ENCODE assay signal across 17 cellular contexts in the genomic region with DNA sequence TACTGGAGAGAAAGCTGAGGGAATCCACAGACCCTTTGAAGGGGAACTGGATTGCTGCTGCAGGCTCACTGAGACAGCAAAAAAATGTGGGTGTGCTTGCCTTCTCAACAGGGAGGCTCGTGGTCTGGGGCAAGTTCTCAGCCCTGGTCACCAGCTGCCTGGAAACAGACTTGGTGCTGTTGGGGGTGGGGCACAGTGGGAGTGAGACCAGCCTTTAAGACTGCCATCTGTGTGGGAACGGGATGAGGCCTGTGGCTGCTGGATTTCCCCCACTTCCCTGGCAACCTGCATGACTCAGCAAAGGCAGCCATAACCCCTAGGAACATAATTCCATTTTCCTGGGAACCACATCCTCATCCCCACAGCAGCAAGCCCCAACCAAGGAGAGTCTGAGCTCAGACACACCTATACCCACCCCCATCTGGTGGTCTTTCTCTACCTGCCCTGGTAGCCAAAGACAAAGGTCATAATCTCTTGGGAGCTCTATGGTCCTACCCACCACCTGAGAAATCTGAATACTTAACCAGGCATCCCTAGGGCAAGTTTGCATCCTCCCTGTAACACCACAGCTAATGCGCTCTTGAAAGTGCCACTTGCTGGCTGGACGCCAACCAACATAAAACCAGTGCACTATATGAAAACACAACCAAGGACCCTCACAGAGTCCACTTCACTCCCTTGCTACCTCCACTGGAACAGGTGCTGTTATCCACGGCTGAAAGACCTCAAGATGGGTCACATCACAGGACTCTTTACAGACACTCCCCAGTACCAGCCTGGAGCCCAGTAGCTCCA. TPM values are rescaled to one million over a fixed set of nuclear protein-coding genes. Genes with fewer than 3 reads are reported as not detected.
DNase-seq lines count a peak whose midpoint lies in the region; ATAC-seq and TF ChIP-seq lines count a peak whose summit lies in the region.
"Had no signal": no experiment of that assay in that cellular context is flagged by ENCODE, and none has a peak within 500 bp of the region (broad histone marks: within the 10 kb centered on the region; RNA-seq: fewer than 3 reads in every experiment).

No MANE protein-coding gene starts in this region.

- 77% methylated on average over 5 of the region's 5 CpGs for WGBS in mesenchymal stem cell
- WGBS in transverse colon (ENCODE audit: low coverage in 1 of 2), 2 donors, result 85% methylated on average over 5 of the region's 5 CpGs; no CpG with 5 or more reads in 1 of the 2 donors

- H3K9ac ChIP-seq in mesenchymal stem cell (ENCODE audit: low read length), result no peak overlapping the region
- H3K9ac ChIP-seq: BLaER1 had no signal

- no peak overlapping the region for H2AFZ ChIP-seq in mesenchymal stem cell (ENCODE audit: low read depth, low read length)

- no peak overlapping the region for H3K4me2 ChIP-seq in mesenchymal stem cell (ENCODE audit: low read length, poor library complexity, severe bottlenecking)
- H3K4me2 ChIP-seq: BLaER1 had no signal

- H2BK5ac ChIP-seq in mesenchymal stem cell (ENCODE audit: low read depth, low read length, poor library complexity, severe bottlenecking), result no peak overlapping the region

- H3K36me3 ChIP-seq in mesenchymal stem cell (ENCODE audit: control insufficient read depth in 1 of 2, insufficient read depth in 2 of 2, low read depth in 1 of 2, low read length in 2 of 2), result no peaks in the 10 kb centered on the region
- no peaks in the 10 kb centered on the region for H3K36me3 ChIP-seq in transverse colon
- H3K36me3 ChIP-seq: BLaER1, gastroesophageal sphincter, spleen, thyroid gland had no signal

- no peak overlapping the region for H2BK120ac ChIP-seq in mesenchymal stem cell (ENCODE audit: low read depth, low read length)

- H3K79me1 ChIP-seq in mesenchymal stem cell (replicated peaks; ENCODE audit: low read length, poor library complexity, severe bottlenecking), result no peaks in the 10 kb centered on the region

- H2AK5ac ChIP-seq in mesenchymal stem cell (ENCODE audit: low read length, severe bottlenecking), result no peak overlapping the region

- no peak overlapping the region for H4K8ac ChIP-seq in mesenchymal stem cell (ENCODE audit: low read length)

- no peak overlapping the region for H3K18ac ChIP-seq in mesenchymal stem cell (ENCODE audit: low read depth in 1 of 2, low read length in 2 of 2)

- TF ChIP-seq POLR2A in transverse colon (IDR thresholded peaks at IDR 0.05), result no peak

- DNase-seq in ELR (ENCODE audit: low read depth) (peak; percentile 29), M059J (ENCODE audit: low read depth) (peak; percentile 80), astrocyte of the spinal cord (ENCODE audit: low read depth, low spot score) (peak; percentile 45), mesenchymal stem cell (peak; percentile 1), hepatic stellate cell (ENCODE audit: low spot score) (no peak), transverse colon (no peak)
- DNase-seq: NCI-H526, spleen, SW 1271 had no signal

- H3K4me3 ChIP-seq in astrocyte of the spinal cord (ENCODE audit: low read depth, low read length) (no peak overlapping the region), mesenchymal stem cell (ENCODE audit: insufficient read depth in 1 of 2, low read depth in 1 of 2, low read length in 2 of 2) (no peak overlapping the region), transverse colon (no peak overlapping the region)
- H3K4me3 ChIP-seq: BLaER1, gastroesophageal sphincter, lung, spleen, thyroid gland had no signal

- no peaks in the 10 kb centered on the region for H3K27me3 ChIP-seq in mesenchymal stem cell (ENCODE audit: control insufficient read depth in 1 of 2, insufficient read depth in 1 of 2, low read length in 2 of 2)
- H3K27me3 ChIP-seq in transverse colon, result no peaks in the 10 kb centered on the region
- H3K27me3 ChIP-seq: BLaER1, gastroesophageal sphincter, spleen, thyroid gland had no signal

- H3K9me3 ChIP-seq in mesenchymal stem cell (ENCODE audit: control insufficient read depth, low read length) (no peaks in the 10 kb centered on the region), transverse colon (no peaks in the 10 kb centered on the region)
- H3K9me3 ChIP-seq: BLaER1, thyroid gland had no signal

- ATAC-seq in HG02840 (IDR thresholded peaks at IDR 0.05; ENCODE audit: low FRiP score, unreplicated experiment), result no peak
- ATAC-seq: gastroesophageal sphincter; natural killer cell treated with Interleukin-12 subunit alpha and Interleukin-12 subunit beta and Interleukin-15 and Interleukin-18, amount 100 ng/mL, for 72 hours; stimulated activated effector memory CD8-positive, alpha-beta T cell treated with anti-CD3 and anti-CD28 coated beads, Interleukin-12 subunit alpha, Interleukin-12 subunit beta, amount 100 ng/mL, for 72 hours had no signal

- no peak overlapping the region for H3K23ac ChIP-seq in mesenchymal stem cell (ENCODE audit: low read length in 2 of 2)

- in situ Hi-C loops in astrocyte of the spinal cord (cut with HindIII; ENCODE audit: low sequenced_read_pairs), result no loop called here
- in situ Hi-C loops in transverse colon (cut with MboI; ENCODE audit: low pct_ligation_motif_present in 1 of 4, low pct_unique_long_range_greater_than_20kb in 1 of 4, low sequenced_read_pairs in 3 of 4), result no loop called here

- H2BK12ac ChIP-seq in mesenchymal stem cell (ENCODE audit: low read length in 2 of 2), result no peak overlapping the region

- TF ChIP-seq CTCF in astrocyte of the spinal cord (IDR thresholded peaks at IDR 0.05; ENCODE audit: low read depth, low read length), result no peak
- no peak for TF ChIP-seq CTCF in transverse colon (IDR thresholded peaks at IDR 0.05)

- H3K4ac ChIP-seq in mesenchymal stem cell (ENCODE audit: low read depth in 1 of 2, low read length in 2 of 2), result no peak overlapping the region

- H2BK15ac ChIP-seq in mesenchymal stem cell (ENCODE audit: low read depth, poor library complexity, severe bottlenecking), result no peak overlapping the region

- H3K4me1 ChIP-seq in mesenchymal stem cell (ENCODE audit: control insufficient read depth, insufficient read depth, low read depth, low read length), result peaks cover 5% of the 10 kb centered on the region
- no peaks in the 10 kb centered on the region for H3K4me1 ChIP-seq in transverse colon
- H3K4me1 ChIP-seq: BLaER1, gastroesophageal sphincter, spleen, thyroid gland had no signal

- no peak overlapping the region for H4K91ac ChIP-seq in mesenchymal stem cell (ENCODE audit: low read length)

- no peak overlapping the region for H3K14ac ChIP-seq in mesenchymal stem cell (ENCODE audit: low read length in 2 of 2)

- no peak for TF ChIP-seq EP300 in transverse colon (IDR thresholded peaks at IDR 0.05; ENCODE audit: low read depth)

- H3K27ac ChIP-seq in mesenchymal stem cell (ENCODE audit: low read length, poor library complexity, severe bottlenecking) (no peak overlapping the region), transverse colon (no peak overlapping the region)
- H3K27ac ChIP-seq: BLaER1, gastroesophageal sphincter, spleen, thyroid gland had no signal

- intact Hi-C loops in transverse colon (cut with DNase I; ENCODE audit: low total_unique reads), result no loop called here

RNA-seq across cellular contexts. Expression of gene TFEC, which starts 45.0 kb away (rescaled TPM):
- total RNA-seq in M059J (2014; rRNA removed; shearing (Covaris generic)), result 0.02 and 0.32 TPM in 2 replicates
- 0.14 TPM for polyA plus RNA-seq in mesenchymal stem cell (2013, experiment 1 of 2)
- 0.19 TPM for polyA plus RNA-seq in mesenchymal stem cell (2013, experiment 2 of 2)
- total RNA-seq in transverse colon, result 1 to 10 TPM in 3 of 4 donors, not detected in 1; 3.0 to 6.8 (median 3.0) TPM
- total RNA-seq: activated T-helper 1 cell treated with anti-CD3 and anti-CD28 coated beads, Interleukin-12 subunit alpha, Interleukin-12 subunit beta, Interleukin-2, Interleukin-4 antibody, amounts not matched to agents 30 ng/mL and 10 ng/mL and 1 ng/mL, durations not matched to agents 14 hours and 24 hours and 36 hours had no signal

Comparison
In these comparisons a context has a peak if more than half of its experiments do, and no peak if none do; other contexts are left out.
1. DNase-seq: peak in ELR (single experiment), M059J (single experiment), astrocyte of the spinal cord (single experiment) and mesenchymal stem cell (single experiment); none in hepatic stellate cell (single experiment) and transverse colon (single experiment).